ENCODE assay signal across 1 cellular context in genomic region chr3:75737831-75738493, GRCh38.
TF ChIP-seq lines count a peak whose summit lies in the region.

No MANE protein-coding gene starts in this region.

TF ChIP-seq in HepG2, 621 proteins besides CTCF, POLR2A, EP300 and RAD21 (continued from another document):
- TF ChIP-seq AKNA (CRISPR knock-in tag; IDR thresholded peaks at IDR 0.05; ENCODE audit: borderline replicate concordance): no peak
